In genomic region chr4:139651282-139652194, GRCh38 we compare ENCODE assay signal across 1 cellular context.
TF ChIP-seq lines count a peak whose summit lies in the region.

No MANE protein-coding gene starts in this region.

TF ChIP-seq in HEK293, 187 proteins besides CTCF, POLR2A, EP300 and RAD21 (continued from another document):
- TF ChIP-seq, protein P1, sequence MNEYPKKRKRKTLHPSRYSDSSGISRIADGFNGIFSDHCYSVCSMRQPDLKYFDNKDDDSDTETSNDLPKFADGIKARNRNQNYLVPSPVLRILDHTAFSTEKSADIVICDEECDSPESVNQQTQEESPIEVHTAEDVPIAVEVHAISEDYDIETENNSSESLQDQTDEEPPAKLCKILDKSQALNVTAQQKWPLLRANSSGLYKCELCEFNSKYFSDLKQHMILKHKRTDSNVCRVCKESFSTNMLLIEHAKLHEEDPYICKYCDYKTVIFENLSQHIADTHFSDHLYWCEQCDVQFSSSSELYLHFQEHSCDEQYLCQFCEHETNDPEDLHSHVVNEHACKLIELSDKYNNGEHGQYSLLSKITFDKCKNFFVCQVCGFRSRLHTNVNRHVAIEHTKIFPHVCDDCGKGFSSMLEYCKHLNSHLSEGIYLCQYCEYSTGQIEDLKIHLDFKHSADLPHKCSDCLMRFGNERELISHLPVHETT (tag by site-specific recombination; IDR thresholded peaks at IDR 0.05) = no peak
- TF ChIP-seq ZXDB (tag by site-specific recombination; IDR thresholded peaks at IDR 0.05) (no peak), ZNF777 (tag by site-specific recombination; IDR thresholded peaks at IDR 0.05; ENCODE audit: borderline replicate concordance) (peak; percentile 39; the same call in 1 of the 2 replicates)
